1 cellular context compared by ENCODE assay signal in the genomic region with DNA sequence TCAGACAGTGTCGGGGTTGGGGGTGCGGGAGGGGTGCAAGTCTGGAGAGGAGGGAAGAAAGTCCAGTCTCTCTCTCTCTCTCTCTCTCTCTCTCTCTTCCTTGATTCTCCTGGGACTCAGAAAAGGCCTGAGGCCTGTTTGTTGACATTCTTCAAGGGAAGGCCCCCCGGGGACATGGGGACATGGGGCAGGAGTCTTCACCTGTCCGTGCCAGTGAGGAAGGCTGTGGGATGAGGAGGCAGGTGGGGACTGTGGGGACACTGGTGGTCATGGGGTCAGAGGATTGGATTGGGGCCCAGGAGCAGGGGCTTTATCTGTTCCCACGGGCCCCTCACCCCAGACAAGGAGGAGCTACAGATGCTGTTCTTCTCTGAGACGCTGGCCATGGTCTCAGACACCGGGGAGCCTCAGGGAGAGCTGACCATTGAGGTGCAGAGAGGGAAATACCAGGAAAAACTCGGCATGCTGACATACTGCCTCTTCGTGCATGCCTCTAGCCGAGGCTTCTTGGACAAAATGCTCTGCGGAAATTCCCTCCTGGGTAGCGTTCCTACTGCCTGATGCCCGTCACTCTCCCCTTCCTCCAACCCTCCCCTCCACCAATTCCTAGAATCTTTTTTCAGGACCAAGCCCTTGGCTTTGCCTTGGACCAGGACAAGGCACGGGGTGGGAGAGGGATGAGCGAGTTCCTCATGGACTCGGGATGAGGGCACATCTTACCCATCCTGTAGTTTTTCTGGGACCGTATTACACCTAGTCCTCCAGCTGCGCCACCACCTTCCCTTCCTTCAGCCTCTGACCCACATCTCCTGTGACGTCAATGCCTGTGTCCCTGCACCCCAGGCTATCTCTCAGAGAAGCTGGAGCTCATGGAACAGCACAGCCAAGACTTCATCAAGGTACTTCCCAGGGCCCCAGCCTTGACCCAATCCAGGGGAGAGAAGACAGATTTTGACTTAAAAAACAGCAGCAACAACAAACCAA.
A peak's percentile ranks its signal among the peaks of the same experiment; 100 is the strongest.
TF ChIP-seq lines count a peak whose summit lies in the region.

No MANE protein-coding gene starts in this region.

TF ChIP-seq in HepG2, 621 proteins besides CTCF, POLR2A, EP300 and RAD21 (continued from another document and continues in another):
- TF ChIP-seq HDAC6 (IDR thresholded peaks at IDR 0.05; ENCODE audit: low read depth, low read length) (no peak), HOXA5 (CRISPR knock-in tag; IDR thresholded peaks at IDR 0.05) (no peak), HNRNPH1 (optimal IDR thresholded peaks at IDR 0.05; ENCODE audit: low read depth, low read length) (no peak), AKNA (CRISPR knock-in tag; IDR thresholded peaks at IDR 0.05; ENCODE audit: borderline replicate concordance) (no peak), TBL1XR1 (IDR thresholded peaks at IDR 0.05; ENCODE audit: borderline replicate concordance, low read length, partially characterized antibody) (no peak), GLI4 (CRISPR knock-in tag; IDR thresholded peaks at IDR 0.05; ENCODE audit: borderline replicate concordance) (no peak), ATF4 (CRISPR knock-in tag; IDR thresholded peaks at IDR 0.05) (no peak), NPAS2 (CRISPR knock-in tag; IDR thresholded peaks at IDR 0.05; ENCODE audit: borderline replicate concordance) (no peak), PBX2 (CRISPR knock-in tag; IDR thresholded peaks at IDR 0.05) (no peak), KDM5B (CRISPR knock-in tag; IDR thresholded peaks at IDR 0.05; ENCODE audit: borderline replicate concordance) (0 out of 2 replicates have a peak, but pooled peaks have one; percentile 14), E2F5 (CRISPR knock-in tag; conservative IDR thresholded peaks at IDR 0.05) (no peak), MYNN (CRISPR knock-in tag; IDR thresholded peaks at IDR 0.05; ENCODE audit: low read depth) (no peak), PRMT3 (CRISPR knock-in tag; IDR thresholded peaks at IDR 0.05; ENCODE audit: borderline replicate concordance, low read depth) (no peak), NCOA1 (CRISPR knock-in tag; IDR thresholded peaks at IDR 0.05) (no peak), ZNF274 (CRISPR knock-in tag; IDR thresholded peaks at IDR 0.05) (no peak), FOXJ3 (CRISPR knock-in tag; IDR thresholded peaks at IDR 0.05; ENCODE audit: borderline replicate concordance) (no peak), ZMYM3 (CRISPR knock-in tag; IDR thresholded peaks at IDR 0.05) (no peak), ZNF556 (CRISPR knock-in tag; IDR thresholded peaks at IDR 0.05; ENCODE audit: borderline replicate concordance) (no peak)
- TF ChIP-seq, protein P1, sequence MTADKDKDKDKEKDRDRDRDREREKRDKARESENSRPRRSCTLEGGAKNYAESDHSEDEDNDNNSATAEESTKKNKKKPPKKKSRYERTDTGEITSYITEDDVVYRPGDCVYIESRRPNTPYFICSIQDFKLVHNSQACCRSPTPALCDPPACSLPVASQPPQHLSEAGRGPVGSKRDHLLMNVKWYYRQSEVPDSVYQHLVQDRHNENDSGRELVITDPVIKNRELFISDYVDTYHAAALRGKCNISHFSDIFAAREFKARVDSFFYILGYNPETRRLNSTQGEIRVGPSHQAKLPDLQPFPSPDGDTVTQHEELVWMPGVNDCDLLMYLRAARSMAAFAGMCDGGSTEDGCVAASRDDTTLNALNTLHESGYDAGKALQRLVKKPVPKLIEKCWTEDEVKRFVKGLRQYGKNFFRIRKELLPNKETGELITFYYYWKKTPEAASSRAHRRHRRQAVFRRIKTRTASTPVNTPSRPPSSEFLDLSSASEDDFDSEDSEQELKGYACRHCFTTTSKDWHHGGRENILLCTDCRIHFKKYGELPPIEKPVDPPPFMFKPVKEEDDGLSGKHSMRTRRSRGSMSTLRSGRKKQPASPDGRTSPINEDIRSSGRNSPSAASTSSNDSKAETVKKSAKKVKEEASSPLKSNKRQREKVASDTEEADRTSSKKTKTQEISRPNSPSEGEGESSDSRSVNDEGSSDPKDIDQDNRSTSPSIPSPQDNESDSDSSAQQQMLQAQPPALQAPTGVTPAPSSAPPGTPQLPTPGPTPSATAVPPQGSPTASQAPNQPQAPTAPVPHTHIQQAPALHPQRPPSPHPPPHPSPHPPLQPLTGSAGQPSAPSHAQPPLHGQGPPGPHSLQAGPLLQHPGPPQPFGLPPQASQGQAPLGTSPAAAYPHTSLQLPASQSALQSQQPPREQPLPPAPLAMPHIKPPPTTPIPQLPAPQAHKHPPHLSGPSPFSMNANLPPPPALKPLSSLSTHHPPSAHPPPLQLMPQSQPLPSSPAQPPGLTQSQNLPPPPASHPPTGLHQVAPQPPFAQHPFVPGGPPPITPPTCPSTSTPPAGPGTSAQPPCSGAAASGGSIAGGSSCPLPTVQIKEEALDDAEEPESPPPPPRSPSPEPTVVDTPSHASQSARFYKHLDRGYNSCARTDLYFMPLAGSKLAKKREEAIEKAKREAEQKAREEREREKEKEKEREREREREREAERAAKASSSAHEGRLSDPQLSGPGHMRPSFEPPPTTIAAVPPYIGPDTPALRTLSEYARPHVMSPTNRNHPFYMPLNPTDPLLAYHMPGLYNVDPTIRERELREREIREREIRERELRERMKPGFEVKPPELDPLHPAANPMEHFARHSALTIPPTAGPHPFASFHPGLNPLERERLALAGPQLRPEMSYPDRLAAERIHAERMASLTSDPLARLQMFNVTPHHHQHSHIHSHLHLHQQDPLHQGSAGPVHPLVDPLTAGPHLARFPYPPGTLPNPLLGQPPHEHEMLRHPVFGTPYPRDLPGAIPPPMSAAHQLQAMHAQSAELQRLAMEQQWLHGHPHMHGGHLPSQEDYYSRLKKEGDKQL (CRISPR knock-in tag; IDR thresholded peaks at IDR 0.05; ENCODE audit: low read depth): no peak
- TF ChIP-seq, protein P2, sequence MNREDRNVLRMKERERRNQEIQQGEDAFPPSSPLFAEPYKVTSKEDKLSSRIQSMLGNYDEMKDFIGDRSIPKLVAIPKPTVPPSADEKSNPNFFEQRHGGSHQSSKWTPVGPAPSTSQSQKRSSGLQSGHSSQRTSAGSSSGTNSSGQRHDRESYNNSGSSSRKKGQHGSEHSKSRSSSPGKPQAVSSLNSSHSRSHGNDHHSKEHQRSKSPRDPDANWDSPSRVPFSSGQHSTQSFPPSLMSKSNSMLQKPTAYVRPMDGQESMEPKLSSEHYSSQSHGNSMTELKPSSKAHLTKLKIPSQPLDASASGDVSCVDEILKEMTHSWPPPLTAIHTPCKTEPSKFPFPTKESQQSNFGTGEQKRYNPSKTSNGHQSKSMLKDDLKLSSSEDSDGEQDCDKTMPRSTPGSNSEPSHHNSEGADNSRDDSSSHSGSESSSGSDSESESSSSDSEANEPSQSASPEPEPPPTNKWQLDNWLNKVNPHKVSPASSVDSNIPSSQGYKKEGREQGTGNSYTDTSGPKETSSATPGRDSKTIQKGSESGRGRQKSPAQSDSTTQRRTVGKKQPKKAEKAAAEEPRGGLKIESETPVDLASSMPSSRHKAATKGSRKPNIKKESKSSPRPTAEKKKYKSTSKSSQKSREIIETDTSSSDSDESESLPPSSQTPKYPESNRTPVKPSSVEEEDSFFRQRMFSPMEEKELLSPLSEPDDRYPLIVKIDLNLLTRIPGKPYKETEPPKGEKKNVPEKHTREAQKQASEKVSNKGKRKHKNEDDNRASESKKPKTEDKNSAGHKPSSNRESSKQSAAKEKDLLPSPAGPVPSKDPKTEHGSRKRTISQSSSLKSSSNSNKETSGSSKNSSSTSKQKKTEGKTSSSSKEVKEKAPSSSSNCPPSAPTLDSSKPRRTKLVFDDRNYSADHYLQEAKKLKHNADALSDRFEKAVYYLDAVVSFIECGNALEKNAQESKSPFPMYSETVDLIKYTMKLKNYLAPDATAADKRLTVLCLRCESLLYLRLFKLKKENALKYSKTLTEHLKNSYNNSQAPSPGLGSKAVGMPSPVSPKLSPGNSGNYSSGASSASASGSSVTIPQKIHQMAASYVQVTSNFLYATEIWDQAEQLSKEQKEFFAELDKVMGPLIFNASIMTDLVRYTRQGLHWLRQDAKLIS (CRISPR knock-in tag; IDR thresholded peaks at IDR 0.05): no peak
- TF ChIP-seq, protein P3, sequence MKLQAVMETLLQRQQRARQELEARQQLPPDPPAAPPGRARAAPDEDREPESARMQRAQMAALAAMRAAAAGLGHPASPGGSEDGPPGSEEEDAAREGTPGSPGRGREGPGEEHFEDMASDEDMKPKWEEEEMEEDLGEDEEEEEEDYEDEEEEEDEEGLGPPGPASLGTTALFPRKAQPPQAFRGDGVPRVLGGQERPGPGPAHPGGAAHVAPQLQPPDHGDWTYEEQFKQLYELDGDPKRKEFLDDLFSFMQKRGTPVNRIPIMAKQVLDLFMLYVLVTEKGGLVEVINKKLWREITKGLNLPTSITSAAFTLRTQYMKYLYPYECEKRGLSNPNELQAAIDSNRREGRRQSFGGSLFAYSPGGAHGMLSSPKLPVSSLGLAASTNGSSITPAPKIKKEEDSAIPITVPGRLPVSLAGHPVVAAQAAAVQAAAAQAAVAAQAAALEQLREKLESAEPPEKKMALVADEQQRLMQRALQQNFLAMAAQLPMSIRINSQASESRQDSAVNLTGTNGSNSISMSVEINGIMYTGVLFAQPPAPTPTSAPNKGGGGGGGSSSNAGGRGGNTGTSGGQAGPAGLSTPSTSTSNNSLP (IDR thresholded peaks at IDR 0.05; ENCODE audit: low read depth, low read length): no peak
- TF ChIP-seq, protein P4, sequence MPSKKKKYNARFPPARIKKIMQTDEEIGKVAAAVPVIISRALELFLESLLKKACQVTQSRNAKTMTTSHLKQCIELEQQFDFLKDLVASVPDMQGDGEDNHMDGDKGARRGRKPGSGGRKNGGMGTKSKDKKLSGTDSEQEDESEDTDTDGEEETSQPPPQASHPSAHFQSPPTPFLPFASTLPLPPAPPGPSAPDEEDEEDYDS (CRISPR knock-in tag; IDR thresholded peaks at IDR 0.05): no peak
- TF ChIP-seq, protein P5, sequence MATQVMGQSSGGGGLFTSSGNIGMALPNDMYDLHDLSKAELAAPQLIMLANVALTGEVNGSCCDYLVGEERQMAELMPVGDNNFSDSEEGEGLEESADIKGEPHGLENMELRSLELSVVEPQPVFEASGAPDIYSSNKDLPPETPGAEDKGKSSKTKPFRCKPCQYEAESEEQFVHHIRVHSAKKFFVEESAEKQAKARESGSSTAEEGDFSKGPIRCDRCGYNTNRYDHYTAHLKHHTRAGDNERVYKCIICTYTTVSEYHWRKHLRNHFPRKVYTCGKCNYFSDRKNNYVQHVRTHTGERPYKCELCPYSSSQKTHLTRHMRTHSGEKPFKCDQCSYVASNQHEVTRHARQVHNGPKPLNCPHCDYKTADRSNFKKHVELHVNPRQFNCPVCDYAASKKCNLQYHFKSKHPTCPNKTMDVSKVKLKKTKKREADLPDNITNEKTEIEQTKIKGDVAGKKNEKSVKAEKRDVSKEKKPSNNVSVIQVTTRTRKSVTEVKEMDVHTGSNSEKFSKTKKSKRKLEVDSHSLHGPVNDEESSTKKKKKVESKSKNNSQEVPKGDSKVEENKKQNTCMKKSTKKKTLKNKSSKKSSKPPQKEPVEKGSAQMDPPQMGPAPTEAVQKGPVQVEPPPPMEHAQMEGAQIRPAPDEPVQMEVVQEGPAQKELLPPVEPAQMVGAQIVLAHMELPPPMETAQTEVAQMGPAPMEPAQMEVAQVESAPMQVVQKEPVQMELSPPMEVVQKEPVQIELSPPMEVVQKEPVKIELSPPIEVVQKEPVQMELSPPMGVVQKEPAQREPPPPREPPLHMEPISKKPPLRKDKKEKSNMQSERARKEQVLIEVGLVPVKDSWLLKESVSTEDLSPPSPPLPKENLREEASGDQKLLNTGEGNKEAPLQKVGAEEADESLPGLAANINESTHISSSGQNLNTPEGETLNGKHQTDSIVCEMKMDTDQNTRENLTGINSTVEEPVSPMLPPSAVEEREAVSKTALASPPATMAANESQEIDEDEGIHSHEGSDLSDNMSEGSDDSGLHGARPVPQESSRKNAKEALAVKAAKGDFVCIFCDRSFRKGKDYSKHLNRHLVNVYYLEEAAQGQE (IDR thresholded peaks at IDR 0.05; ENCODE audit: borderline replicate concordance in 1 of 2, low read depth in 1 of 2, low read length in 2 of 2): no peak
